In genomic region chr3:46693038-46693896, GRCh38 we compare ENCODE assay signal across 8 cellular contexts. TPM values are rescaled to one million over a fixed set of nuclear protein-coding genes. Genes with fewer than 3 reads are reported as not detected.
DNase-seq lines count a peak whose midpoint lies in the region; ATAC-seq and TF ChIP-seq lines count a peak whose summit lies in the region.

Gene ALS2CL (minus strand): TSS chr3:46693679. CDS start chr3:46689440, 4,239 bp downstream.

- H3K4me3 Mint-ChIP-seq in WTC11 = peak within 1 kb of the TSS; percentile 69

- ATAC-seq in HCT116 = peak; percentile 68
- ATAC-seq in WTC11 = peak; percentile 60
- ATAC-seq in HG03025 (IDR thresholded peaks at IDR 0.05; ENCODE audit: low FRiP score, unreplicated experiment) = no peak

- no peaks in the 10 kb centered on the region for H3K9me3 ChIP-seq in A673 (ENCODE audit: low read depth, low read length, poor library complexity, severe bottlenecking)
- H3K9me3 ChIP-seq in HCT116 (ENCODE audit: control insufficient read depth in 1 of 2, insufficient read depth in 1 of 2, low read depth in 1 of 2, low read length in 2 of 2) = no peaks in the 10 kb centered on the region

- H3K79me2 ChIP-seq in HCT116 (ENCODE audit: insufficient read depth, low read length) = no peaks in the 10 kb centered on the region

- H2AFZ ChIP-seq in HCT116 (ENCODE audit: low read depth, low read length, poor library complexity, severe bottlenecking) = no peak within 1 kb of the TSS

- TF ChIP-seq POLR2A in HCT116 (IDR thresholded peaks at IDR 0.05; ENCODE audit: borderline replicate concordance, extremely low read depth, insufficient read depth, insufficient read length) = no peak

- no peaks in the 10 kb centered on the region for H4K20me1 ChIP-seq in HCT116 (ENCODE audit: insufficient read depth)

- CTCF ChIA-PET in A673 (lab: Charles Lee) = interaction anchor here (0.6 kb wide), 1 partner anchor 221 kb away, joined by 4 read pairs; no protein-coding TSS in a partner anchor
- CTCF ChIA-PET in HCT116 (lab: Charles Lee) = interaction anchor here (0.9 to 1.3 kb wide), 3 partner anchors 27 to 167 kb away, joined by 3 to 4 read pairs (median 3); no protein-coding TSS in a partner anchor
- CTCF ChIA-PET in WTC11 (lab: Charles Lee) = interaction anchor here (0.5 to 4.1 kb wide), 19 partner anchors 10 to 315 kb away, joined by 3 to 20 read pairs (median 5); partner anchors contain the start of gene PRSS50

- DNase-seq in A673 (ENCODE audit: low spot score) = peak; percentile 4
- no peak for DNase-seq in HCT116 (ENCODE audit: low read depth, low spot score)
- peak; percentile 66 for DNase-seq in WTC11 (ENCODE audit: low spot score)
- peak in 1 of 2 donors; percentile 18 for DNase-seq in cardiac fibroblast (ENCODE audit: low read depth in 2 of 2)
- DNase-seq in kidney glomerular epithelial cell (lab: John Stamatoyannopoulos, UW) = peak; percentile 44
- DNase-seq in stimulated activated CD4-positive, alpha-beta T cell treated with anti-CD3 and anti-CD28 coated beads, Interleukin-2, amount 100 ng/mL, for 4 hours (ENCODE audit: low read depth) = peak; percentile 60
- DNase-seq in NCI-H446 (lab: John Stamatoyannopoulos, UW) = no peak

- H3K9me2 ChIP-seq in HCT116 (ENCODE audit: insufficient read depth) = no peaks in the 10 kb centered on the region

- BruUV-seq in A673 (replicated peaks; lab: Mats Ljungman, UMichigan) (no TSS peak), HCT116 (replicated peaks; lab: Mats Ljungman, UMichigan) (TSS peak; percentile 67)

- H3K27ac Mint-ChIP-seq in WTC11 = no peak within 1 kb of the TSS

- no peaks in the 10 kb centered on the region for H3K36me3 Mint-ChIP-seq in WTC11

- H3K4me1 Mint-ChIP-seq in WTC11 = peaks cover 22% of the 10 kb centered on the region

- H3K9me3 Mint-ChIP-seq in WTC11 = no peaks in the 10 kb centered on the region

- peak within 1 kb of the TSS; percentile 97 for H3K4me2 ChIP-seq in HCT116 (ENCODE audit: low read length)

- TF ChIP-seq CTCF in A673 (conservative IDR thresholded peaks at IDR 0.05; ENCODE audit: low read depth, low read length) (no peak), HCT116 (IDR thresholded peaks at IDR 0.05 in 2 of 3, conservative IDR thresholded peaks at IDR 0.05 in 1 of 3; ENCODE audit: borderline replicate concordance in 1 of 3, insufficient read depth in 1 of 3, low read depth in 2 of 3, low read length in 2 of 3) (no peak), WTC11 (IDR thresholded peaks at IDR 0.05) (no peak), cardiac fibroblast (IDR thresholded peaks at IDR 0.05; ENCODE audit: low read depth, low read length) (no peak)

- H3K36me3 ChIP-seq in A673 (ENCODE audit: insufficient read depth, low read length, poor library complexity, severe bottlenecking) (no peaks in the 10 kb centered on the region), HCT116 (ENCODE audit: control insufficient read depth in 1 of 2, insufficient read depth in 2 of 2, low read length in 2 of 2) (no peaks in the 10 kb centered on the region)

- H3K27me3 Mint-ChIP-seq in WTC11 (ENCODE audit: low read depth) = peaks cover 25% of the 10 kb centered on the region

- POLR2A ChIA-PET in A673 (lab: Charles Lee; ENCODE audit: low non-redundant PET) (no interaction called here), HCT116 (lab: Charles Lee) (interaction anchor here (0.6 to 1.2 kb wide), 3 partner anchors 9 to 208 kb away, joined by 3 to 4 read pairs (median 3); no protein-coding TSS in a partner anchor), WTC11 (lab: Charles Lee) (interaction anchor here (0.5 kb wide), 1 partner anchor 409 kb away, joined by 3 read pairs; no protein-coding TSS in a partner anchor)

- peak within 1 kb of the TSS; percentile 41 for H3K4me3 ChIP-seq in A673 (ENCODE audit: low read depth, low read length, poor library complexity, severe bottlenecking)
- H3K4me3 ChIP-seq in HCT116 (replicated peaks in 1 of 2; ENCODE audit: low read depth in 1 of 2, low read length in 2 of 2) = peak within 1 kb of the TSS; percentile 52 to 67
- peak within 1 kb of the TSS; percentile 44 to 63 for H3K4me3 ChIP-seq in cardiac fibroblast (replicated peaks in 1 of 2; ENCODE audit: low read depth in 2 of 2, low read length in 2 of 2)

- H3K4me1 ChIP-seq in A673 (ENCODE audit: insufficient read depth, low read length, poor library complexity, severe bottlenecking) (no peaks in the 10 kb centered on the region), HCT116 (ENCODE audit: control insufficient read depth in 1 of 2, insufficient read depth in 2 of 2, low read length in 2 of 2) (peaks cover 31 to 68% of the 10 kb centered on the region in 2 experiments)

- RAD21 ChIA-PET in HCT116 (lab: Charles Lee; ENCODE audit: low non-redundant PET in 1 of 2, low total read pairs in 2 of 2, uncharacterized antibody in 2 of 2, unreplicated experiment in 2 of 2) = no interaction called here

- no peak for TF ChIP-seq RAD21 in HCT116 (IDR thresholded peaks at IDR 0.05; ENCODE audit: low read depth)

- H3K27ac ChIP-seq in A673 (ENCODE audit: low read depth, low read length, poor library complexity, severe bottlenecking) = no peak within 1 kb of the TSS
- peak within 1 kb of the TSS; percentile 79 for H3K27ac ChIP-seq in HCT116 (ENCODE audit: low read depth, low read length)

- H3K27me3 ChIP-seq in A673 (replicated peaks; ENCODE audit: insufficient read depth, low read depth, low read length, poor library complexity) (no peaks in the 10 kb centered on the region), HCT116 (ENCODE audit: insufficient read depth, low read length) (no peaks in the 10 kb centered on the region)

- intact Hi-C loops in A673 (cut with micrococcal nuclease; ENCODE audit: unreplicated experiment) (no loop called here), HCT116 (cut with micrococcal nuclease) (no loop called here)

- H3K9ac ChIP-seq in HCT116 (ENCODE audit: low read length) = peak within 1 kb of the TSS; percentile 75

TF ChIP-seq in HCT116, 20 proteins besides CTCF, POLR2A, EP300 and RAD21:
- peak; percentile 87 for TF ChIP-seq POLR2AphosphoS5 (IDR thresholded peaks at IDR 0.05; ENCODE audit: low read depth, low read length)
- TF ChIP-seq CEBPB (IDR thresholded peaks at IDR 0.05; ENCODE audit: low read depth) = no peak
- TF ChIP-seq ATF3 (IDR thresholded peaks at IDR 0.05) = no peak
- TF ChIP-seq TCF7L2 (IDR thresholded peaks at IDR 0.05; ENCODE audit: borderline replicate concordance, extremely low read depth, insufficient read depth, insufficient read length) = no peak

TF ChIP-seq in WTC11, 78 proteins besides CTCF, POLR2A, EP300 and RAD21 (continues in another document):
- no peak for TF ChIP-seq SMAD3 (CRISPR knock-in tag; IDR thresholded peaks at IDR 0.05; ENCODE audit: borderline replicate concordance)
- 0 out of 2 replicates have a peak, but pooled peaks have one; percentile 35 for TF ChIP-seq PRDM15 (CRISPR knock-in tag; IDR thresholded peaks at IDR 0.05)
- 0 out of 2 replicates have a peak, but pooled peaks have one; percentile 38 for TF ChIP-seq ZNF263 (CRISPR knock-in tag; IDR thresholded peaks at IDR 0.05; ENCODE audit: low read depth)
- TF ChIP-seq MAX (CRISPR knock-in tag; IDR thresholded peaks at IDR 0.05) = 0 out of 2 replicates have a peak, but pooled peaks have one; percentile 16
- TF ChIP-seq FOXP4 (CRISPR knock-in tag; IDR thresholded peaks at IDR 0.05) = 0 out of 2 replicates have a peak, but pooled peaks have one; percentile 49
- TF ChIP-seq SP1 (CRISPR knock-in tag; conservative IDR thresholded peaks at IDR 0.05) = peak; percentile 50; the same call in 1 of the 2 replicates

RNA-seq across cellular contexts. Expression of gene ALS2CL, which starts in this region (rescaled TPM):
- total RNA-seq in A673 (2021) (0.20 and 0.24 TPM in 2 replicates), HCT116 (2021; ENCODE audit: unreplicated experiment) (16.4 TPM), WTC11 (2021) (10.2 to 12.6 TPM (median 11.5 TPM) in 3 replicates)
- polyA plus RNA-seq in HCT116 (2012) = 20.6 and 24.1 TPM in 2 replicates

Comparison
In these comparisons a context has a peak if more than half of its experiments do, and no peak if none do; other contexts are left out.
1. Peak in DNase-seq and H3K4me3 ChIP-seq in A673; RNA of the gene not detected or under 1 TPM.
2. DNase-seq: peak in WTC11 (single experiment), kidney glomerular epithelial cell (single experiment) and stimulated activated CD4-positive, alpha-beta T cell treated with anti-CD3 and anti-CD28 coated beads, Interleukin-2, amount 100 ng/mL, for 4 hours (single experiment); none in HCT116 (single experiment) and NCI-H446 (0 of 2).
3. Peak in every context shown above with its lines, with median percentiles within 50 percentile points of each other: H3K4me3 ChIP-seq.